Comparison of ENCODE assay signal across 8 cellular contexts in genomic region chr17:65173284-65173793, GRCh38. TPM values are rescaled to one million over a fixed set of nuclear protein-coding genes. Genes with fewer than 3 reads are reported as not detected.
DNase-seq lines count a peak whose midpoint lies in the region; ATAC-seq, FAIRE-seq and TF ChIP-seq lines count a peak whose summit lies in the region.

No MANE protein-coding gene starts in this region.

- peak overlapping the region; percentile 5 for H3K27ac Mint-ChIP-seq in astrocyte (ENCODE audit: unreplicated experiment)

- H3K36me3 ChIP-seq in astrocyte (ENCODE audit: insufficient read depth, low read length) (no peaks in the 10 kb centered on the region), mucosa of descending colon (ENCODE audit: low read depth) (no peaks in the 10 kb centered on the region)

- no peaks in the 10 kb centered on the region for H3K79me2 ChIP-seq in astrocyte (ENCODE audit: insufficient read depth, low read length)

- no peaks in the 10 kb centered on the region for H3K27me3 ChIP-seq in astrocyte (ENCODE audit: insufficient read depth, low read length)

- H3K36me3 Mint-ChIP-seq in astrocyte (ENCODE audit: low read depth, unreplicated experiment): peaks cover 19% of the 10 kb centered on the region

- DNase-seq in NCI-H748 (lab: John Stamatoyannopoulos, UW; ENCODE audit: unreplicated experiment) (peak; percentile 24), NCI-H748 treated with DMSO at 0.1 percent for 48 hours (lab: John Stamatoyannopoulos, UW) (no peak), T-helper 22 cell (ENCODE audit: low read depth) (peak; percentile 63), astrocyte (ENCODE audit: low read depth) (peak; percentile 28), mucosa of descending colon (peak; percentile 40 to 71 (median 63)), ureter (ENCODE audit: low spot score) (peak; percentile 45), AML-193 (lab: John Stamatoyannopoulos, UW) (no peak), GM13976 (ENCODE audit: low spot score) (no peak)

- H3K27me3 Mint-ChIP-seq in astrocyte (ENCODE audit: low read depth, unreplicated experiment): no peaks in the 10 kb centered on the region

- H3K4me3 Mint-ChIP-seq in astrocyte (ENCODE audit: unreplicated experiment): no peak overlapping the region

- H3K4me3 ChIP-seq in astrocyte (ENCODE audit: insufficient read depth, low read depth, low read length): no peak overlapping the region
- H3K4me3 ChIP-seq in mucosa of descending colon: no peak overlapping the region

- H3K4me1 ChIP-seq in astrocyte (ENCODE audit: insufficient read depth, low read length): peaks cover 15% of the 10 kb centered on the region
- H3K4me1 ChIP-seq in mucosa of descending colon (ENCODE audit: low read depth): no peaks in the 10 kb centered on the region

- no peak for FAIRE-seq in astrocyte (lab: Jason Lieb, UNC)

- no peak for TF ChIP-seq CTCF in astrocyte (IDR thresholded peaks at IDR 0.05; ENCODE audit: insufficient read depth, low read depth, low read length)
- TF ChIP-seq CTCF in mucosa of descending colon (IDR thresholded peaks at IDR 0.05): no peak
- no peak for TF ChIP-seq CTCF in GM13976 (IDR thresholded peaks at IDR 0.05; ENCODE audit: borderline replicate concordance, control extremely low read depth, extremely low read depth, insufficient read depth, missing control alignments)

- peaks cover 2% of the 10 kb centered on the region for H3K9me3 Mint-ChIP-seq in astrocyte (ENCODE audit: unreplicated experiment)

- H4K20me1 ChIP-seq in astrocyte (ENCODE audit: insufficient read depth, low read length): no peaks in the 10 kb centered on the region

- H3K4me2 ChIP-seq in astrocyte (ENCODE audit: low read length): peak overlapping the region; percentile 35

- H3K9me3 ChIP-seq in astrocyte (ENCODE audit: insufficient read depth, low read depth, low read length) (peaks cover 3% of the 10 kb centered on the region), mucosa of descending colon (no peaks in the 10 kb centered on the region)

- no peak overlapping the region for H3K9ac ChIP-seq in astrocyte (ENCODE audit: low read length)

- peaks cover 14% of the 10 kb centered on the region for H3K4me1 Mint-ChIP-seq in astrocyte (ENCODE audit: low read depth, unreplicated experiment)

- in situ Hi-C loops in GM13976 (cut with MboI; ENCODE audit: low sequenced_read_pairs, unreplicated experiment): no loop called here

- peak; percentile 84 for ATAC-seq in mucosa of descending colon

- H3K27ac ChIP-seq in astrocyte (ENCODE audit: low read depth, low read length): no peak overlapping the region

- H2AFZ ChIP-seq in astrocyte (ENCODE audit: low read depth, low read length): no peak overlapping the region

- intact Hi-C loops in mucosa of descending colon (cut with DNase I, micrococcal nuclease): no loop called here

RNA-seq across cellular contexts. Expression of gene RGS9, which starts 36.2 kb away (rescaled TPM):
- total RNA-seq in astrocyte (8.6 and 9.4 TPM in 2 replicates), mucosa of descending colon (10 to 100 TPM in 2 of 3 donors, 1 to 10 TPM in 1; 8.7 to 14.6 (median 13.3) TPM), ureter (6.1 TPM)

Comparison
In these comparisons a context has a peak if more than half of its experiments do, and no peak if none do; other contexts are left out.
1. DNase-seq: peak in NCI-H748 (single experiment), T-helper 22 cell (single experiment), astrocyte (single experiment), mucosa of descending colon (3 of 3) and ureter (single experiment); none in NCI-H748 treated with DMSO at 0.1 percent for 48 hours (single experiment), AML-193 (0 of 2) and GM13976 (single experiment).